ENCODE assay signal across 8 cellular contexts in the genomic region with DNA sequence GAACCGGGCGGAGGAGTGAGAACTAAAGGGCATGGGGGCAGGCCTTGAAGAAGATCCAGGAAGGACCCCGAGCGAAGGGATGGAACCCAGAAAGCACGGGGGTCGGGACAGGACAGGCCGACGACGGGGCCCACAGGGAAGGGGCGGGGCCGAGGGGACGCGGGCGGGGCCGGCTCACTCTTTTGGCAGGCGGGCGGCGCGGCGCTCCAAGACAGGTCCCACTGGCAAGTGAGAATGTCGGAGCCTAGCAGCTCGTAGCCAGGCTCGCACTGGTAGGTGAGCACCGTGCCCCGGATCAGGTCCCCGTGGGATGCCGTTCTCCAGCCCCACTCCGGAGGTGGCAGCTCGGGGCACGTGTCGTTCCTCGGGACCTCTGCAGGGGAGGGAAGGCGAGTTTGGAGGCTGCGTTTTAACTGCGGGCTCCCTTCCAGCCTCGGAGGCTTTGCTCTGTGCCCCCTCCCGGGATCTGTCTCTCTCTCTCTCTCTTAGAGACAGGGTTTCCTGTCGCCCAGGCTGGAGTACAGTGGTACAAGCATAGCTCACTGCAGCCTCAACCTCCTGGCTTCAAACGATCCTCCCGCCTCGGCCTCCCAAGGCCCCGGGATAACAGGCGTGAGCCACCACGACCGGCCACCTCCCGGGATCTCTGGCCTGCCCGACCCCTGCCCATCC. TPM values are rescaled to one million over a fixed set of nuclear protein-coding genes. Genes with fewer than 3 reads are reported as not detected.
DNase-seq lines count a peak whose midpoint lies in the region; ATAC-seq lines count a peak whose summit lies in the region.

No MANE protein-coding gene starts in this region.

- H3K27me3 ChIP-seq in H7 (ENCODE audit: control insufficient read depth, insufficient read depth, low read length), result peaks cover 7% of the 10 kb centered on the region; the same call in 1 of the 2 replicates

- DNase-seq in H7, result peak; percentile 91
- peak; percentile 55 for DNase-seq in activated T-cell treated with anti-CD3 and anti-CD28 coated beads, Interleukin-2, amount 50 U/mL, for 1 hour
- peak; percentile 38 for DNase-seq in left ventricle myocardium superior
- DNase-seq in stimulated activated CD4-positive, alpha-beta T cell treated with anti-CD3 and anti-CD28 coated beads, Interleukin-4, amount 100 ng/mL, for 4 hours, result peak; percentile 26 to 49
- no peak for DNase-seq in DMS 273 treated with DMSO at 0.1 percent for 48 hours (lab: John Stamatoyannopoulos, UW)
- DNase-seq in NCI-H1436 treated with DMSO at 0.1 percent for 48 hours (lab: John Stamatoyannopoulos, UW), result no peak

- peak; percentile 23 for ATAC-seq in left ventricle myocardium superior
- no peak for ATAC-seq in HG03139 (IDR thresholded peaks at IDR 0.05; ENCODE audit: unreplicated experiment)
- no peak for ATAC-seq in GM18870 (IDR thresholded peaks at IDR 0.05; ENCODE audit: unreplicated experiment)

- peak overlapping the region; percentile 58 for H3K4me3 ChIP-seq in H7 (ENCODE audit: insufficient read depth, low read depth, low read length)

- peaks cover 2% of the 10 kb centered on the region for H3K36me3 ChIP-seq in H7 (replicated peaks; ENCODE audit: control insufficient read depth, insufficient read depth, low read length)

- intact Hi-C loops in left ventricle myocardium superior (cut with micrococcal nuclease), result no loop called here

RNA-seq across cellular contexts. Expression of a gene that starts 13.7 kb away (rescaled TPM):
- 91.3 and 97.6 TPM in 2 replicates for total RNA-seq in H7 (2014; rRNA removed; shearing (Covaris generic))
- total RNA-seq in left ventricle myocardium superior, result 65.8 TPM

RNA-seq across cellular contexts. Expression of a gene that starts 22.6 kb away (rescaled TPM):
- 47.3 and 59.0 TPM in 2 replicates for total RNA-seq in H7 (2014; rRNA removed; shearing (Covaris generic))
- total RNA-seq in left ventricle myocardium superior, result 0.22 TPM

RNA-seq across cellular contexts. Expression of a gene that starts 23.6 kb away (rescaled TPM):
- 24.4 and 24.6 TPM in 2 replicates for total RNA-seq in H7 (2014; rRNA removed; shearing (Covaris generic))
- total RNA-seq in left ventricle myocardium superior, result 0.37 TPM

RNA-seq across cellular contexts. Expression of a gene that starts 49.3 kb away (rescaled TPM):
- total RNA-seq in H7 (2014; rRNA removed; shearing (Covaris generic)), result 8.3 and 9.1 TPM in 2 replicates
- 5.5 TPM for total RNA-seq in left ventricle myocardium superior

RNA-seq across cellular contexts. Expression of a gene that starts 56.5 kb away (rescaled TPM):
- total RNA-seq in H7 (2014; rRNA removed; shearing (Covaris generic)), result 7.0 and 22.0 TPM in 2 replicates
- total RNA-seq in left ventricle myocardium superior, result 47.0 TPM

Comparison
In these comparisons a context has a peak if more than half of its experiments do, and no peak if none do; other contexts are left out.
1. DNase-seq: peak in H7 (single experiment), activated T-cell treated with anti-CD3 and anti-CD28 coated beads, Interleukin-2, amount 50 U/mL, for 1 hour (single experiment), left ventricle myocardium superior (single experiment) and stimulated activated CD4-positive, alpha-beta T cell treated with anti-CD3 and anti-CD28 coated beads, Interleukin-4, amount 100 ng/mL, for 4 hours (2 of 2); none in DMS 273 treated with DMSO at 0.1 percent for 48 hours (single experiment) and NCI-H1436 treated with DMSO at 0.1 percent for 48 hours (single experiment).
2. RNA of a gene that starts 22.6 kb away (total RNA-seq): 47.3 to 59.0 TPM in H7; 0.22 TPM in left ventricle myocardium superior (single experiment); every median in the first group is over 10 times any median in the second.
3. RNA of a gene that starts 23.6 kb away (total RNA-seq): 24.4 to 24.6 TPM in H7; 0.37 TPM in left ventricle myocardium superior (single experiment); every median in the first group is over 10 times any median in the second.